ENCODE assay signal across 12 cellular contexts in the genomic region with DNA sequence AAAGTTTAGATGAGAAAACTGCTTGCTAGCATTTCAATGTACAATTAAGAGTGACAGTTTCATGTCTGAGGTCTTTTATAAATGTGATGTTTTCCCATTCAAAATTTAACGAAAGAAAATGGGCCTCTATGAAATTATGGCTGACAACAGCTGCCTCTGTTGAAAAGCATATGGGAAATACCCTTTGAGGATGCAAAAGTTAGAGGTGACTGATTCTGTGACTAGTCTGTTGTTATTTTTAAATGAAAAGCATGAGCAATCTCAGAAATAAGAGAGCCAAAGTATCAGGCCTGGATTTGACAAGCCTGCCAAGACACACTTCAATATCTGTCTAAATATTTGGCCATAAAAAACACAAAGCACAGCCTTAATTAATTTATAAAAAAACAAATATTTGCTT.
DNase-seq lines count a peak whose midpoint lies in the region; ATAC-seq, FAIRE-seq and TF ChIP-seq lines count a peak whose summit lies in the region.
"Had no signal": no experiment of that assay in that cellular context is flagged by ENCODE, and none has a peak within 500 bp of the region (broad histone marks: within the 10 kb centered on the region; RNA-seq: fewer than 3 reads in every experiment).

No MANE protein-coding gene starts in this region.

- H3K36me3 Mint-ChIP-seq in immature natural killer cell = no peaks in the 10 kb centered on the region

- no peaks in the 10 kb centered on the region for H3K27me3 ChIP-seq in GM06990 (replicated peaks; ENCODE audit: control insufficient read depth, insufficient read depth, low read length)
- H3K27me3 ChIP-seq in aorta (ENCODE audit: control insufficient read depth in 1 of 2, insufficient read depth in 2 of 2, low read length in 1 of 2) = no peaks in the 10 kb centered on the region
- no peaks in the 10 kb centered on the region for H3K27me3 ChIP-seq in small intestine (ENCODE audit: control insufficient read depth in 2 of 2, insufficient read depth in 2 of 2, low read length in 2 of 2)
- H3K27me3 ChIP-seq: upper lobe of right lung had no signal

- peak; percentile 36 for DNase-seq in GM06990 (ENCODE audit: extremely low read depth, insufficient read length)
- DNase-seq in aorta = no peak
- DNase-seq in SW 1271 (lab: John Stamatoyannopoulos, UW) = no peak
- DNase-seq in small intestine = no peak
- DNase-seq in immature natural killer cell = no peak
- DNase-seq: hypothalamus, PC-9, upper lobe of right lung had no signal

- H3K4me1 Mint-ChIP-seq in immature natural killer cell = no peaks in the 10 kb centered on the region

- H3K4me3 ChIP-seq in GM06990 (replicated peaks; ENCODE audit: low read depth, low read length) (no peak overlapping the region), aorta (ENCODE audit: low read length in 2 of 2) (no peak overlapping the region), small intestine (ENCODE audit: low read depth in 1 of 2, low read length in 2 of 2) (no peak overlapping the region)
- H3K4me3 ChIP-seq: PC-9, upper lobe of right lung had no signal

- ATAC-seq in GM19035 (IDR thresholded peaks at IDR 0.05; ENCODE audit: unreplicated experiment) (peak; percentile 94), HG02588 (IDR thresholded peaks at IDR 0.05; ENCODE audit: unreplicated experiment) (peak; percentile 97), HG03280 (IDR thresholded peaks at IDR 0.05; ENCODE audit: unreplicated experiment) (peak; percentile 94), aorta (ENCODE audit: low FRiP score) (no peak)
- ATAC-seq: upper lobe of right lung had no signal

- H3K9me3 ChIP-seq in aorta (ENCODE audit: control insufficient read depth, low read length) = no peaks in the 10 kb centered on the region
- no peaks in the 10 kb centered on the region for H3K9me3 ChIP-seq in small intestine (ENCODE audit: control insufficient read depth, low read depth)
- H3K9me3 ChIP-seq: upper lobe of right lung had no signal

- no peak overlapping the region for H3K4me3 Mint-ChIP-seq in immature natural killer cell

- no peak for FAIRE-seq in small intestine (lab: Jason Lieb, UNC)
- FAIRE-seq: TTC549 had no signal

- 31 to 47% methylated on average over 1 of the region's 1 CpG for WGBS in aorta, 2 donors
- 62 to 67% (median 65%) methylated on average over 1 of the region's 1 CpG for WGBS in small intestine, 3 donors

- H3K9me3 Mint-ChIP-seq in immature natural killer cell = peaks cover 5 to 20% (median 9%) of the 10 kb centered on the region in 6 donors

- H3K27ac ChIP-seq in aorta (ENCODE audit: low read depth in 1 of 2, low read length in 2 of 2) = no peak overlapping the region
- H3K27ac ChIP-seq in small intestine (ENCODE audit: low read depth in 1 of 2, low read length in 1 of 2) = no peak overlapping the region
- H3K27ac ChIP-seq: PC-9, upper lobe of right lung had no signal

- TF ChIP-seq CTCF in GM06990 (IDR thresholded peaks at IDR 0.05; ENCODE audit: insufficient read depth, low read length, poor library complexity, severe bottlenecking) = no peak

- no peaks in the 10 kb centered on the region for H3K27me3 Mint-ChIP-seq in immature natural killer cell (ENCODE audit: low read depth in 3 of 3)

- no peak overlapping the region for H3K27ac Mint-ChIP-seq in immature natural killer cell

- H3K36me3 ChIP-seq in GM06990 (ENCODE audit: control insufficient read depth, insufficient read depth, low read length) = no peaks in the 10 kb centered on the region
- no peaks in the 10 kb centered on the region for H3K36me3 ChIP-seq in aorta (ENCODE audit: control insufficient read depth in 1 of 2, insufficient read depth in 2 of 2, low read length in 1 of 2)
- no peaks in the 10 kb centered on the region for H3K36me3 ChIP-seq in small intestine (ENCODE audit: control insufficient read depth in 2 of 2, insufficient read depth in 2 of 2, low read length in 2 of 2)
- H3K36me3 ChIP-seq: upper lobe of right lung had no signal

- intact Hi-C loops in aorta (cut with DNase I) = no loop called here

- H3K4me1 ChIP-seq in aorta (ENCODE audit: control insufficient read depth in 1 of 2, insufficient read depth in 2 of 2, low read length in 2 of 2) (no peaks in the 10 kb centered on the region), small intestine (ENCODE audit: control insufficient read depth in 2 of 2, insufficient read depth in 1 of 2, low read depth in 1 of 2, low read length in 1 of 2) (no peaks in the 10 kb centered on the region)
- H3K4me1 ChIP-seq: upper lobe of right lung had no signal
